ENCODE assay signal across 19 cellular contexts in the genomic region with DNA sequence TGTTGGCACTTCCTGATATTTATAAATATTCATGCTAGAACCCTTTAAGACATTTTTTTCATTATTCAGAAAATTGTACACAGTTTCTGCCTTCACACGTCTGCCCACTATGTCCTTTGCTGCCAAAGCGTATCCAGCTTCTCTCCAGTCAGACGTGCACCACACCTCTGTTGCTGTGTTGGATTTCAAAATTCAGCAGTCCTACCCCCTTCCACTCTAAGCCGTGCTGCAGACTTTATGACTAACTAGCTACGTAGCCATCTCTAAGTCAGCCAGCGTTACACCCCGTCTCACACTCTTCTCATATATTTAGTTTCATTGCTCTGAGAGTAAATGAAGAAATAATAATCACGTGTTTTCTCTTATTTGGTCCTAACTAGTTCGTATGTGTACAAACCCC. TPM values are rescaled to one million over a fixed set of nuclear protein-coding genes. Genes with fewer than 3 reads are reported as not detected.
A peak's percentile ranks its signal among the peaks of the same experiment; 100 is the strongest.
DNase-seq lines count a peak whose midpoint lies in the region; FAIRE-seq and TF ChIP-seq lines count a peak whose summit lies in the region.
"Had no signal": no experiment of that assay in that cellular context is flagged by ENCODE, and none has a peak within 500 bp of the region (broad histone marks: within the 10 kb centered on the region; RNA-seq: fewer than 3 reads in every experiment).

No MANE protein-coding gene starts in this region.

- H3K14ac ChIP-seq in mesenchymal stem cell (ENCODE audit: low read length in 2 of 2) = no peak overlapping the region

- no peak overlapping the region for H3K9ac ChIP-seq in SK-N-MC (ENCODE audit: insufficient read length)
- H3K9ac ChIP-seq in mesenchymal stem cell (ENCODE audit: low read length) = peak overlapping the region; percentile 32

- H3K4ac ChIP-seq in mesenchymal stem cell (ENCODE audit: low read depth in 1 of 2, low read length in 2 of 2) = no peak overlapping the region

- no peak overlapping the region for H3K23ac ChIP-seq in mesenchymal stem cell (ENCODE audit: low read length in 2 of 2)

- H3K27ac ChIP-seq in SK-N-MC (peak overlapping the region; percentile 81), mesenchymal stem cell (ENCODE audit: low read length, poor library complexity, severe bottlenecking) (no peak overlapping the region)
- H3K27ac ChIP-seq: 22Rv1, A549, C4-2B had no signal

- H4K8ac ChIP-seq in mesenchymal stem cell (ENCODE audit: low read length) = no peak overlapping the region

- H3K9me3 ChIP-seq in SK-N-MC (ENCODE audit: low read depth, low read length) = no peaks in the 10 kb centered on the region
- no peaks in the 10 kb centered on the region for H3K9me3 ChIP-seq in mesenchymal stem cell (ENCODE audit: control insufficient read depth, low read length)
- H3K9me3 ChIP-seq: A549 had no signal

- no peak for FAIRE-seq in GM12891 (lab: Jason Lieb, UNC)
- FAIRE-seq: A549, D721Med, H1, HepG2 had no signal

- H3K4me3 ChIP-seq in SK-N-MC = peak overlapping the region; percentile 45
- H3K4me3 ChIP-seq in mesenchymal stem cell (ENCODE audit: insufficient read depth in 1 of 2, low read depth in 1 of 2, low read length in 2 of 2) = no peak overlapping the region
- H3K4me3 ChIP-seq: A549 had no signal

- H2BK5ac ChIP-seq in mesenchymal stem cell (ENCODE audit: low read depth, low read length, poor library complexity, severe bottlenecking) = no peak overlapping the region

- no peak overlapping the region for H2BK12ac ChIP-seq in mesenchymal stem cell (ENCODE audit: low read length in 2 of 2)

- no peak overlapping the region for H2BK120ac ChIP-seq in mesenchymal stem cell (ENCODE audit: low read depth, low read length)

- no peaks in the 10 kb centered on the region for H3K4me1 ChIP-seq in mesenchymal stem cell (ENCODE audit: control insufficient read depth, insufficient read depth, low read depth, low read length)
- H3K4me1 ChIP-seq: A549, Caco-2 had no signal

- TF ChIP-seq POLR2A in GM12891 (IDR thresholded peaks at IDR 0.05; ENCODE audit: low read depth, low read length) = no peak

- H3K36me3 ChIP-seq in SK-N-MC (ENCODE audit: insufficient read depth, low read length) (no peaks in the 10 kb centered on the region), mesenchymal stem cell (ENCODE audit: control insufficient read depth in 1 of 2, insufficient read depth in 2 of 2, low read depth in 1 of 2, low read length in 2 of 2) (no peaks in the 10 kb centered on the region)

- H3K4me2 ChIP-seq in mesenchymal stem cell (ENCODE audit: low read length, poor library complexity, severe bottlenecking) = no peak overlapping the region
- H3K4me2 ChIP-seq: A549 had no signal

- DNase-seq in NOMO-1 treated with DMSO at 0.1 percent for 48 hours (lab: John Stamatoyannopoulos, UW; ENCODE audit: unreplicated experiment) (peak; percentile 51), NOMO-1 treated with dmso at 0.1 percent for 144 hours (lab: John Stamatoyannopoulos, UW; ENCODE audit: unreplicated experiment) (no peak), SK-N-MC (ENCODE audit: low read depth, low spot score) (no peak), mesenchymal stem cell (no peak), LoVo (ENCODE audit: low spot score) (no peak), cerebellum (ENCODE audit: low spot score) (no peak), GM12891 (ENCODE audit: insufficient read length, low spot score) (no peak)
- DNase-seq: AML-193; Caco-2; CD4-positive, alpha-beta T cell; GDM1; H9 had no signal

- 74% methylated on average over 4 of the region's 9 CpGs for WGBS in mesenchymal stem cell

- H3K79me1 ChIP-seq in mesenchymal stem cell (replicated peaks; ENCODE audit: low read length, poor library complexity, severe bottlenecking) = no peaks in the 10 kb centered on the region

- H3K18ac ChIP-seq in mesenchymal stem cell (ENCODE audit: low read depth in 1 of 2, low read length in 2 of 2) = no peak overlapping the region

- H2AFZ ChIP-seq in mesenchymal stem cell (ENCODE audit: low read depth, low read length) = no peak overlapping the region

- H3K27me3 ChIP-seq in mesenchymal stem cell (ENCODE audit: control insufficient read depth in 1 of 2, insufficient read depth in 1 of 2, low read length in 2 of 2) = no peaks in the 10 kb centered on the region

- H2AK5ac ChIP-seq in mesenchymal stem cell (ENCODE audit: low read length, severe bottlenecking) = no peak overlapping the region

- no peak overlapping the region for H2BK15ac ChIP-seq in mesenchymal stem cell (ENCODE audit: low read depth, poor library complexity, severe bottlenecking)

- H4K91ac ChIP-seq in mesenchymal stem cell (ENCODE audit: low read length) = no peak overlapping the region

TF ChIP-seq in GM12891, 5 proteins besides CTCF, POLR2A, EP300 and RAD21:
- no peak for TF ChIP-seq PAX5 (IDR thresholded peaks at IDR 0.05; ENCODE audit: insufficient read depth, low read length, severe bottlenecking)
- TF ChIP-seq SPI1 (IDR thresholded peaks at IDR 0.05; ENCODE audit: low read depth, low read length) = no peak
- no peak for TF ChIP-seq POLR2AphosphoS5 (IDR thresholded peaks at IDR 0.05; ENCODE audit: low read depth, low read length)
- TF ChIP-seq POU2F2 (IDR thresholded peaks at IDR 0.05; ENCODE audit: low read depth, low read length) = no peak
- TF ChIP-seq TAF1 (IDR thresholded peaks at IDR 0.05; ENCODE audit: low read depth, low read length) = no peak

RNA-seq across cellular contexts. Expression of a gene that starts 28.2 kb away (rescaled TPM):
- polyA plus RNA-seq in mesenchymal stem cell (2013, experiment 1 of 2) = 0.01 TPM
- 0.10 TPM for polyA plus RNA-seq in mesenchymal stem cell (2013, experiment 2 of 2)
- 29.8 TPM for total RNA-seq in cerebellum
- polyA plus RNA-seq in GM12891 (2012; ENCODE audit: low read depth, missing spikeins) = not detected
- total RNA-seq: Caco-2; CD4-positive, alpha-beta T cell; HepG2 had no signal
- polyA plus RNA-seq: A549, HepG2, IgD-negative memory B cell had no signal
